Comparison of ENCODE assay signal across 9 cellular contexts in the genomic region with DNA sequence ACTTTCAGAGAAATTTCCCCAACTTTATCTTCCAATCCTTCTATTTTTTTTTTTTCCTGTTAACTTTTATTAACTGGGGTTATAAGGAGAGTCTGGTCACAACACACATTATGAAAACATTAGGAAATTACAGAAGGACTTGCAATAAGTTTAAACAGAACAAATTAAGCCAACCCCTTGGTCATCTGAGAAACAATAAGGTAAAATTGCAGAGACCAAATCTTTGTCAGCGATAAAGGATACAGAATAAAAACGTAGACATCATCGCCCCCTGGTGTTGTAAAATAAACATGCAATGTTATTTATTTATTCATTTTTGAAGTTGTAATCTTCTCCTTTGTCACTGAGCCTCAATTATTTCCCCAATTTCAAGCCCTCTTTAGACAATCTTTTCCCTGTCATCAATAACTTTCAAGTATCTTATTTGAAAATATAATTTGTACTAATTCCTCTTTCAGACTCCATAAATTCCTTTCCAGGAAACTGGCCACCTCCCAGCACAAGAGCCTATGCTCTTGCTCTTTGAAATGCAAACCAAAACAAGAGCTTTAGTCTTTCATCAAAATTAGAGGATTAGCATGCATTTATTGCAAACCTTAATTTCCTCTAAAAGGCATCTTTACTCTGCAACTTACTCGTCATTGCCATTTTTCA. TPM values are rescaled to one million over a fixed set of nuclear protein-coding genes. Genes with fewer than 3 reads are reported as not detected.
DNase-seq lines count a peak whose midpoint lies in the region; ATAC-seq and TF ChIP-seq lines count a peak whose summit lies in the region.
"Had no signal": no experiment of that assay in that cellular context is flagged by ENCODE, and none has a peak within 500 bp of the region (broad histone marks: within the 10 kb centered on the region; RNA-seq: fewer than 3 reads in every experiment).

No MANE protein-coding gene starts in this region.

- H2BK120ac ChIP-seq in neuronal stem cell (ENCODE audit: low read depth, low read length): no peak overlapping the region

- H2AFZ ChIP-seq in neuronal stem cell (ENCODE audit: low read length): no peak overlapping the region

- no peak for ATAC-seq in GM19035 (IDR thresholded peaks at IDR 0.05; ENCODE audit: unreplicated experiment)

- H4K8ac ChIP-seq in neuronal stem cell (ENCODE audit: low read depth, low read length): no peak overlapping the region

- H3K4me3 ChIP-seq in neuronal stem cell (ENCODE audit: low read length in 2 of 2): no peak overlapping the region

- H3K4me3 Mint-ChIP-seq in HFFc6: no peak overlapping the region
- H3K4me3 Mint-ChIP-seq: IgD-negative memory B cell had no signal

- no peak overlapping the region for H2BK5ac ChIP-seq in neuronal stem cell (ENCODE audit: low read length)

- no peak overlapping the region for H3K27ac Mint-ChIP-seq in HFFc6
- H3K27ac Mint-ChIP-seq: IgD-negative memory B cell had no signal

- peaks cover 26% of the 10 kb centered on the region for H3K27me3 Mint-ChIP-seq in HFFc6 (ENCODE audit: insufficient read depth)

- H3K79me1 ChIP-seq in neuronal stem cell (ENCODE audit: low read depth, low read length): no peaks in the 10 kb centered on the region

- no peak overlapping the region for H3K9ac ChIP-seq in neuronal stem cell (ENCODE audit: low read depth, low read length, poor library complexity)

- H3K14ac ChIP-seq in neuronal stem cell (ENCODE audit: low read length): no peak overlapping the region

- WGBS in neuronal stem cell (ENCODE audit: extremely low coverage in 2 of 2, insufficient read length in 2 of 2, insufficient replicate concordance in 1 of 2), 2 donors: no CpG with 5 or more reads among the region's 4 CpGs

- H3K36me3 Mint-ChIP-seq in HFFc6 (ENCODE audit: low read depth): no peaks in the 10 kb centered on the region
- H3K36me3 Mint-ChIP-seq: IgD-negative memory B cell had no signal

- no peak overlapping the region for H2BK12ac ChIP-seq in neuronal stem cell (ENCODE audit: low read length)

- H3K23ac ChIP-seq in neuronal stem cell (ENCODE audit: low read depth, low read length, poor library complexity): no peak overlapping the region

- H2AK5ac ChIP-seq in neuronal stem cell (ENCODE audit: low read depth, low read length): no peak overlapping the region

- peak; percentile 91 for TF ChIP-seq CTCF in HFFc6 (IDR thresholded peaks at IDR 0.05)

- H3K27me3 ChIP-seq in neuronal stem cell (ENCODE audit: control insufficient read depth in 3 of 3, insufficient read depth in 3 of 3, low read depth in 1 of 3, low read length in 3 of 3): no peaks in the 10 kb centered on the region

- H3K9me3 ChIP-seq in neuronal stem cell (replicated peaks in 1 of 2; ENCODE audit: control insufficient read depth in 2 of 2, insufficient read depth in 1 of 2, low read depth in 1 of 2, low read length in 2 of 2): peaks cover 3 to 8% of the 10 kb centered on the region in 2 donors

- no peak overlapping the region for H3K4me2 ChIP-seq in neuronal stem cell (ENCODE audit: insufficient read depth, low read length, poor library complexity, severe bottlenecking)

- no peaks in the 10 kb centered on the region for H3K4me1 Mint-ChIP-seq in HFFc6 (ENCODE audit: low read depth)

- no peak overlapping the region for H3K4ac ChIP-seq in neuronal stem cell (ENCODE audit: low read length)

- DNase-seq in COR-L47 (lab: John Stamatoyannopoulos, UW) (peak; percentile 21), HFFc6 (peak; percentile 45), NCI-H82 treated with DMSO at 0.1 percent for 48 hours (lab: John Stamatoyannopoulos, UW; ENCODE audit: unreplicated experiment) (peak; percentile 14), dermis microvascular lymphatic vessel endothelial cell (ENCODE audit: low read depth in 2 of 2) (peak; percentile 20 to 45), neuronal stem cell (ENCODE audit: low spot score) (peak; percentile 26), globus pallidus (ENCODE audit: low spot score) (no peak), DMS114 treated with DMSO at 0.1 percent for 48 hours (lab: John Stamatoyannopoulos, UW; ENCODE audit: unreplicated experiment) (no peak)

- H3K27ac ChIP-seq in neuronal stem cell (replicated peaks; ENCODE audit: low read length): no peak overlapping the region

- H3K9me3 Mint-ChIP-seq in HFFc6: no peaks in the 10 kb centered on the region

- no peak overlapping the region for H3K18ac ChIP-seq in neuronal stem cell (ENCODE audit: low read length)

- no peaks in the 10 kb centered on the region for H3K36me3 ChIP-seq in neuronal stem cell (replicated peaks in 1 of 2; ENCODE audit: control insufficient read depth in 2 of 2, insufficient read depth in 2 of 2, low read length in 2 of 2)

- no peaks in the 10 kb centered on the region for H3K4me1 ChIP-seq in neuronal stem cell (ENCODE audit: control insufficient read depth in 2 of 2, insufficient read depth in 1 of 2, low read depth in 1 of 2, low read length in 2 of 2)

- H4K91ac ChIP-seq in neuronal stem cell (ENCODE audit: low read depth, low read length, poor library complexity): no peak overlapping the region

- H2BK15ac ChIP-seq in neuronal stem cell (ENCODE audit: low read length): no peak overlapping the region

RNA-seq across cellular contexts. Expression of a gene that starts 19.5 kb away (rescaled TPM):
- not detected for total RNA-seq in HFFc6 (2021; fragmentation: NEBNext Ultra II Directional; extraction: Animal tissue kit (Norgen Biotek cat#: 25700))
- not detected in 2 replicates for total RNA-seq in dermis microvascular lymphatic vessel endothelial cell
- not detected for polyA plus RNA-seq in neuronal stem cell (2013, experiment 1 of 2)
- not detected for polyA plus RNA-seq in neuronal stem cell (2013, experiment 2 of 2)
- polyA plus RNA-seq: IgD-negative memory B cell had no signal

RNA-seq across cellular contexts. Expression of a gene that starts 30.4 kb away (rescaled TPM):
- total RNA-seq in HFFc6 (2021; fragmentation: NEBNext Ultra II Directional; extraction: Animal tissue kit (Norgen Biotek cat#: 25700)): 10 to 100 TPM in 5 of 6 experiments, 1 to 10 TPM in 1; 9.4 to 22.6 (median 16.2) TPM
- 1.4 and 4.0 TPM in 2 replicates for total RNA-seq in dermis microvascular lymphatic vessel endothelial cell
- 51.0 TPM for polyA plus RNA-seq in neuronal stem cell (2013, experiment 1 of 2)
- 50.9 TPM for polyA plus RNA-seq in neuronal stem cell (2013, experiment 2 of 2)
- polyA plus RNA-seq: IgD-negative memory B cell had no signal

Comparison
In these comparisons a context has a peak if more than half of its experiments do, and no peak if none do; other contexts are left out.
1. DNase-seq: peak in COR-L47 (single experiment), HFFc6 (single experiment), NCI-H82 treated with DMSO at 0.1 percent for 48 hours (single experiment), dermis microvascular lymphatic vessel endothelial cell (2 of 2) and neuronal stem cell (single experiment); none in globus pallidus (single experiment) and DMS114 treated with DMSO at 0.1 percent for 48 hours (single experiment).